21 cellular contexts compared by ENCODE assay signal in the genomic region with DNA sequence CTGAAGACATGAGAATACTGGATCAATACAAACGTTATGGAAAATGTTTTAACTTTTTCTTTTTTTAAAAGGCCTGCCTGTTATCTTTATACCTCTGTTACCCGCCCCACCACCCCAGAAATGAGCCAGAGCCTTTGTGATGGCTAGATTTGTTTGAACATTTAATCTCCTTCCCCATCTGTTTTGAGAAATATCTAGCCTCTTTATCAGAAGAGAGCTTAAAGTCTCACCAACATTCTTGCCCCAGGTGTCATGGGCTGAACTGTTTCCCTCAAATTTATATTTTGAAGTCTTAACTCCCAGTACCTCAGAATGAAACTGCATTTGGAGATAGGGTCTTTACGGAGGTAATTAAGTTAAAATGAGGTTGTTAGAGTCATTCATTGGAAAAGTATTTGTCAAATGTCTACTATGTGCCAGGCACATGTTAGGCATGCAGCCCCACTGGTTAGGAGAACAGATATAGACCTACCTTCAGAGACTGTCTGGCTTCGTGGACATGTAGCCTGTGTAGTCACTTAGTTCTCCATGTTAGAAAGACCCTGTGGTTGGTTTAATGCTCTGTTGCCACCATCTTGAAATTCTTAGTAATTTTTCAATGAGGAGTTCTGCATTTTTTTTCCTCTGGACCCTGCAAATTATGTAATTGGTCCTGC.
"Had no signal": no experiment of that assay in that cellular context is flagged by ENCODE, and none has a peak within 500 bp of the region (broad histone marks: within the 10 kb centered on the region; RNA-seq: fewer than 3 reads in every experiment).

No MANE protein-coding gene starts in this region.

- H3K27ac Mint-ChIP-seq: natural killer cell treated with Interleukin-12 subunit alpha and Interleukin-12 subunit beta and Interleukin-15 and Interleukin-18, amount 100 ng/mL, for 72 hours; neural progenitor cell had no signal

- H3K4me1 ChIP-seq: neural progenitor cell, right atrium auricular region had no signal

- H3K9me3 Mint-ChIP-seq: natural killer cell treated with Interleukin-12 subunit alpha and Interleukin-12 subunit beta and Interleukin-15 and Interleukin-18, amount 100 ng/mL, for 72 hours; neural progenitor cell; stimulated activated naive CD8-positive, alpha-beta T cell treated with anti-CD3 and anti-CD28 coated beads, Interleukin-15, Interleukin-2, amounts not matched to agents 100 ng/mL and 50 ng/mL, for 24 hours had no signal

- H3K36me3 Mint-ChIP-seq: natural killer cell treated with Interleukin-12 subunit alpha and Interleukin-12 subunit beta and Interleukin-15 and Interleukin-18, amount 100 ng/mL, for 72 hours had no signal

- H3K9ac ChIP-seq: neural progenitor cell had no signal

- H3K9me3 ChIP-seq: ovary, right atrium auricular region, sigmoid colon, tibial nerve had no signal

- H3K27me3 Mint-ChIP-seq: stimulated activated naive CD8-positive, alpha-beta T cell treated with anti-CD3 and anti-CD28 coated beads, Interleukin-15, Interleukin-2, amounts not matched to agents 100 ng/mL and 50 ng/mL, for 24 hours had no signal

- H3K4me2 ChIP-seq: hepatocyte, neural progenitor cell had no signal

- ATAC-seq: left colon; left ventricle myocardium superior; natural killer cell treated with Interleukin-12 subunit alpha and Interleukin-12 subunit beta and Interleukin-15 and Interleukin-18, amount 100 ng/mL, for 72 hours had no signal

- H3K27ac ChIP-seq: dorsolateral prefrontal cortex, hepatocyte, neural progenitor cell, ovary, right atrium auricular region, sigmoid colon, tibial nerve had no signal

- H3K79me2 ChIP-seq: hepatocyte had no signal

- H3K4me3 Mint-ChIP-seq: natural killer cell treated with Interleukin-12 subunit alpha and Interleukin-12 subunit beta and Interleukin-15 and Interleukin-18, amount 100 ng/mL, for 72 hours; neural progenitor cell; stimulated activated naive CD8-positive, alpha-beta T cell treated with anti-CD3 and anti-CD28 coated beads, Interleukin-15, Interleukin-2, amounts not matched to agents 100 ng/mL and 50 ng/mL, for 24 hours had no signal

- H3K4me3 ChIP-seq: dorsolateral prefrontal cortex, hepatocyte, lung, neural progenitor cell, ovary, right atrium auricular region, sigmoid colon, tibial nerve had no signal

- H3K36me3 ChIP-seq: neural progenitor cell, ovary, right atrium auricular region, sigmoid colon, tibial nerve had no signal

- H2AFZ ChIP-seq: hepatocyte, neural progenitor cell had no signal

- H3K27me3 ChIP-seq: dorsolateral prefrontal cortex, hepatocyte, neural progenitor cell, ovary, right atrium auricular region, sigmoid colon, tibial nerve had no signal

- DNase-seq: cortex of kidney; dorsolateral prefrontal cortex; effector CD8-positive, alpha-beta T cell; foreskin melanocyte; head of caudate nucleus; left colon; left ventricle myocardium superior; mesenchymal stem cell; midbrain; nucleus accumbens; ovary; sigmoid colon; small intestine; stimulated activated CD4-positive, alpha-beta T cell treated with anti-CD3 and anti-CD28 coated beads, Interleukin-2, amount 100 ng/mL, for 48 hours had no signal
